In the genomic region with DNA sequence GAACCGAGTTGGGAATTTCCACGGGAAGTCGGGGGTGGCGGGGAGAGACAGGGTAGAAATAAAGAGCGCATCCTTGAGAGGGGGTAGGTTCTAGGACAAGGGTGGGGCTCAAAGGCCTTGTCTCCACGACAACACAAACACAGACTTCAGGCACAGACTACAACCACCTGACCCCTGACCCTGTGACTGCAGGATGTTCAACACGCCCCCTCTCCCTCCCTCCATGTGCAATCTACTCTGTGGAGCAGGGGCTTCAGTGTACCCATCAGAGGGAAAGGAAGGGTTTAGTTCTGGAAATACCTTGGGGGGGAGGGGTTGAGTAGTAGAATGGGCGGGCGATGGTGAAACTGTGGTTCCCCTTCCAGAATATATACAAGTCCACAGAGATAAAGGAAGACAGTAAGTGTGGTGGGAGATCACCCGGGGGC, we compare ENCODE assay signal across 8 cellular contexts. TPM values are rescaled to one million over a fixed set of nuclear protein-coding genes. Genes with fewer than 3 reads are reported as not detected.
DNase-seq lines count a peak whose midpoint lies in the region; ATAC-seq lines count a peak whose summit lies in the region.

No MANE protein-coding gene starts in this region.

- peak overlapping the region; percentile 96 for H3K27ac Mint-ChIP-seq in activated CD4-positive, alpha-beta T cell treated with anti-CD3 and anti-CD28 coated beads, Interleukin-2, amount 10 ng/mL, durations not matched to agents 7 days and 5 days

- H3K4me1 Mint-ChIP-seq in activated CD4-positive, alpha-beta T cell treated with anti-CD3 and anti-CD28 coated beads, Interleukin-2, amount 10 ng/mL, durations not matched to agents 7 days and 5 days = peaks cover 63% of the 10 kb centered on the region

- CTCF ChIA-PET in activated CD4-positive, alpha-beta T cell treated with anti-CD3 and anti-CD28 coated beads, Interleukin-2, amount 10 ng/mL, durations not matched to agents 7 days and 5 days (lab: Charles Lee) = interaction anchor here (2.4 kb wide), 1 partner anchor 15 kb away, joined by 5 read pairs; a partner anchor contains a TSS

- no peaks in the 10 kb centered on the region for H3K9me3 Mint-ChIP-seq in activated CD4-positive, alpha-beta T cell treated with anti-CD3 and anti-CD28 coated beads, Interleukin-2, amount 10 ng/mL, durations not matched to agents 7 days and 5 days

- H3K36me3 Mint-ChIP-seq in activated CD4-positive, alpha-beta T cell treated with anti-CD3 and anti-CD28 coated beads, Interleukin-2, amount 10 ng/mL, durations not matched to agents 7 days and 5 days (ENCODE audit: low read depth) = peaks cover 51% of the 10 kb centered on the region

- no peak for ATAC-seq in GM18867 (IDR thresholded peaks at IDR 0.05; ENCODE audit: unreplicated experiment)

- DNase-seq in NCI-H2171 treated with DMSO at 0.1 percent for 48 hours (lab: John Stamatoyannopoulos, UW) (peak; percentile 50), NCI-H2171 (lab: John Stamatoyannopoulos, UW) (no peak), NCI-H510A (lab: John Stamatoyannopoulos, UW) (peak; percentile 32), lung microvascular endothelial cell (ENCODE audit: low read depth in 2 of 2) (peak; percentile 80 to 93)
- peak; percentile 82 for DNase-seq in activated CD4-positive, alpha-beta T cell treated with anti-CD3 and anti-CD28 coated beads, Interleukin-2, amount 10 ng/mL, durations not matched to agents 7 days and 5 days
- DNase-seq in effector CD8-positive, alpha-beta T cell (lab: John Stamatoyannopoulos, UW) = peak; percentile 70
- DNase-seq in stimulated activated CD8-positive, alpha-beta memory T cell treated with anti-CD3 and anti-CD28 coated beads, Interleukin-15, amount 100 ng/mL, for 1 hour (ENCODE audit: low read depth) = peak; percentile 39

- POLR2A ChIA-PET in activated CD4-positive, alpha-beta T cell treated with anti-CD3 and anti-CD28 coated beads, Interleukin-2, amount 10 ng/mL, durations not matched to agents 7 days and 5 days (lab: Charles Lee) = no interaction called here

- peak overlapping the region; percentile 99 for H3K4me3 Mint-ChIP-seq in activated CD4-positive, alpha-beta T cell treated with anti-CD3 and anti-CD28 coated beads, Interleukin-2, amount 10 ng/mL, durations not matched to agents 7 days and 5 days

- H3K27me3 Mint-ChIP-seq in activated CD4-positive, alpha-beta T cell treated with anti-CD3 and anti-CD28 coated beads, Interleukin-2, amount 10 ng/mL, durations not matched to agents 7 days and 5 days = no peaks in the 10 kb centered on the region

RNA-seq across cellular contexts. Expression of a gene that starts 0.7 kb away (rescaled TPM):
- 100 to 1,000 TPM; 246 to 263 TPM for total RNA-seq in activated CD4-positive, alpha-beta T cell treated with anti-CD3 and anti-CD28 coated beads, Interleukin-2, amount 10 ng/mL, durations not matched to agents 7 days and 5 days
- 46.9 and 57.7 TPM in 2 replicates for total RNA-seq in lung microvascular endothelial cell

RNA-seq across cellular contexts. Expression of a gene that starts 3.0 kb away (rescaled TPM):
- 10 to 100 TPM; 15.8 to 16.9 TPM for total RNA-seq in activated CD4-positive, alpha-beta T cell treated with anti-CD3 and anti-CD28 coated beads, Interleukin-2, amount 10 ng/mL, durations not matched to agents 7 days and 5 days
- total RNA-seq in lung microvascular endothelial cell = 11.3 and 20.0 TPM in 2 replicates

RNA-seq across cellular contexts. Expression of a gene that starts 8.2 kb away (rescaled TPM):
- 100 to 1,000 TPM in 1 of 2 experiments, 10 to 100 TPM in 1; 98.9 to 113 TPM for total RNA-seq in activated CD4-positive, alpha-beta T cell treated with anti-CD3 and anti-CD28 coated beads, Interleukin-2, amount 10 ng/mL, durations not matched to agents 7 days and 5 days
- 29.2 and 35.9 TPM in 2 replicates for total RNA-seq in lung microvascular endothelial cell

RNA-seq across cellular contexts. Expression of a gene that starts 15.8 kb away (rescaled TPM):
- total RNA-seq in activated CD4-positive, alpha-beta T cell treated with anti-CD3 and anti-CD28 coated beads, Interleukin-2, amount 10 ng/mL, durations not matched to agents 7 days and 5 days = 10 to 100 TPM; 52.6 to 52.8 TPM
- total RNA-seq in lung microvascular endothelial cell = 31.8 and 53.0 TPM in 2 replicates

RNA-seq across cellular contexts. Expression of a gene that starts 25.1 kb away (rescaled TPM):
- 10 to 100 TPM; 57.0 to 67.2 TPM for total RNA-seq in activated CD4-positive, alpha-beta T cell treated with anti-CD3 and anti-CD28 coated beads, Interleukin-2, amount 10 ng/mL, durations not matched to agents 7 days and 5 days
- 30.3 and 34.1 TPM in 2 replicates for total RNA-seq in lung microvascular endothelial cell
